34 cellular contexts compared by ENCODE assay signal in genomic region chr7:1550846-1551155, GRCh38. TPM values are rescaled to one million over a fixed set of nuclear protein-coding genes. Genes with fewer than 3 reads are reported as not detected.
"Had no signal": no experiment of that assay in that cellular context is flagged by ENCODE, and none has a peak within 500 bp of the region (broad histone marks: within the 10 kb centered on the region; RNA-seq: fewer than 3 reads in every experiment).

No MANE protein-coding gene starts in this region.

- H3K4me3 Mint-ChIP-seq: activated B cell treated with CpG ODN at 0.5 μM for 24 hours; activated CD8-positive, alpha-beta T cell treated with anti-CD3 and anti-CD28 coated beads for 36 hours; activated T-cell treated with anti-CD3 and anti-CD28 coated beads, Interleukin-2, amount 50 U/mL, for 4 hours; activated T-helper 17 cell treated with anti-CD3 and anti-CD28 coated beads, Interleukin-2, amount 50 U/mL, for 72 hours; central memory CD8-positive, alpha-beta T cell; dendritic cell treated with granulocyte-macrophage colony-stimulating factor and Interleukin-4, amounts not matched to agents 40 ng/mL and 50 ng/mL, for 4 days; endodermal cell; immature natural killer cell; nephron progenitor cell; stimulated activated effector memory CD8-positive, alpha-beta T cell treated with anti-CD3 and anti-CD28 coated beads, Interleukin-12 subunit alpha, Interleukin-12 subunit beta, amount 100 ng/mL, for 72 hours; T-helper 2 cell treated with Interferon-gamma antibody and Interleukin-4, amounts not matched to agents 5 μg/mL and 100 μg/mL, for 36 hours had no signal

- H3K4me3 ChIP-seq: left lung, lung, mucosa of descending colon, pancreas, prostate gland, sigmoid colon, stomach, thyroid gland, upper lobe of left lung had no signal

- ATAC-seq: activated CD8-positive, alpha-beta T cell treated with anti-CD3 and anti-CD28 coated beads for 36 hours; activated naive CD4-positive, alpha-beta T cell treated with anti-CD3 and anti-CD28 coated beads, Interleukin-2, amount 50 U/mL, for 72 hours; activated T-cell treated with anti-CD3 and anti-CD28 coated beads, Interleukin-2, amount 50 U/mL, for 4 hours; activated T-helper 17 cell treated with anti-CD3 and anti-CD28 coated beads, Interleukin-2, amount 50 U/mL, for 72 hours; esophagus mucosa; left lung; mucosa of descending colon; pancreas; stimulated activated effector memory CD8-positive, alpha-beta T cell treated with anti-CD3 and anti-CD28 coated beads, Interleukin-12 subunit alpha, Interleukin-12 subunit beta, amount 100 ng/mL, for 72 hours had no signal

- H3K9me3 ChIP-seq: left lung, mucosa of descending colon, pancreas, prostate gland, sigmoid colon, stomach, thyroid gland, upper lobe of left lung had no signal

- H3K27me3 ChIP-seq: left lung, pancreas, thyroid gland, upper lobe of left lung had no signal

- DNase-seq: activated B cell treated with CpG ODN at 0.5 μM for 24 hours; activated CD4-positive, alpha-beta T cell treated with anti-CD3 and anti-CD28 coated beads, Interleukin-2, amount 50 U/mL, for 1 hour; activated CD8-positive, alpha-beta T cell treated with anti-CD3 and anti-CD28 coated beads for 36 hours; activated gamma-delta T cell treated with Interleukin-2 at 50 U/mL for 16 hours; activated T-cell treated with anti-CD3 and anti-CD28 coated beads, Interleukin-2, amount 50 U/mL, for 4 hours; anterior cingulate cortex; endodermal cell; foreskin fibroblast; head of caudate nucleus; hypothalamus; immature natural killer cell; kidney glomerular epithelial cell; mucosa of descending colon; nephron progenitor cell; retina; sigmoid colon; small intestine; stimulated activated CD4-positive, alpha-beta T cell treated with anti-CD3 and anti-CD28 coated beads, Interleukin-4, amount 100 ng/mL, for 24 hours; stomach; T-helper 1 cell; thyroid gland had no signal

- H3K27me3 Mint-ChIP-seq: activated B cell treated with CpG ODN at 0.5 μM for 24 hours; activated CD8-positive, alpha-beta T cell treated with anti-CD3 and anti-CD28 coated beads for 36 hours; activated T-helper 17 cell treated with anti-CD3 and anti-CD28 coated beads, Interleukin-2, amount 50 U/mL, for 72 hours; central memory CD8-positive, alpha-beta T cell had no signal

- H3K36me3 ChIP-seq: prostate gland, sigmoid colon, thyroid gland had no signal

- H3K27ac Mint-ChIP-seq: activated B cell treated with CpG ODN at 0.5 μM for 24 hours; activated CD8-positive, alpha-beta T cell treated with anti-CD3 and anti-CD28 coated beads for 36 hours; activated naive CD4-positive, alpha-beta T cell treated with anti-CD3 and anti-CD28 coated beads, Interleukin-2, amount 50 U/mL, for 72 hours; activated T-helper 17 cell treated with anti-CD3 and anti-CD28 coated beads, Interleukin-2, amount 50 U/mL, for 72 hours; dendritic cell treated with granulocyte-macrophage colony-stimulating factor and Interleukin-4, amounts not matched to agents 40 ng/mL and 50 ng/mL, for 4 days; endodermal cell; immature natural killer cell; nephron progenitor cell; stimulated activated effector memory CD8-positive, alpha-beta T cell treated with anti-CD3 and anti-CD28 coated beads, Interleukin-12 subunit alpha, Interleukin-12 subunit beta, amount 100 ng/mL, for 72 hours; T-helper 2 cell treated with Interferon-gamma antibody and Interleukin-4, amounts not matched to agents 5 μg/mL and 100 μg/mL, for 36 hours had no signal

- H3K9me3 Mint-ChIP-seq: activated B cell treated with CpG ODN at 0.5 μM for 24 hours; activated CD8-positive, alpha-beta T cell treated with anti-CD3 and anti-CD28 coated beads for 36 hours; activated naive CD4-positive, alpha-beta T cell treated with anti-CD3 and anti-CD28 coated beads, Interleukin-2, amount 50 U/mL, for 72 hours; activated T-cell treated with anti-CD3 and anti-CD28 coated beads, Interleukin-2, amount 50 U/mL, for 4 hours; activated T-helper 17 cell treated with anti-CD3 and anti-CD28 coated beads, Interleukin-2, amount 50 U/mL, for 72 hours; central memory CD8-positive, alpha-beta T cell; dendritic cell treated with granulocyte-macrophage colony-stimulating factor and Interleukin-4, amounts not matched to agents 40 ng/mL and 50 ng/mL, for 4 days; endodermal cell; immature natural killer cell; nephron progenitor cell; stimulated activated effector memory CD8-positive, alpha-beta T cell treated with anti-CD3 and anti-CD28 coated beads, Interleukin-12 subunit alpha, Interleukin-12 subunit beta, amount 100 ng/mL, for 72 hours; T-helper 2 cell treated with Interferon-gamma antibody and Interleukin-4, amounts not matched to agents 5 μg/mL and 100 μg/mL, for 36 hours had no signal

- H3K4me1 Mint-ChIP-seq: activated T-helper 17 cell treated with anti-CD3 and anti-CD28 coated beads, Interleukin-2, amount 50 U/mL, for 72 hours; central memory CD8-positive, alpha-beta T cell; immature natural killer cell had no signal

- H3K27ac ChIP-seq: left lung, pancreas, prostate gland, sigmoid colon, stomach, thyroid gland, upper lobe of left lung had no signal

- H3K36me3 Mint-ChIP-seq: activated naive CD4-positive, alpha-beta T cell treated with anti-CD3 and anti-CD28 coated beads, Interleukin-2, amount 50 U/mL, for 72 hours; immature natural killer cell had no signal

- FAIRE-seq: bronchial epithelial cell, pancreas, small intestine had no signal

RNA-seq across cellular contexts. Expression of gene TMEM184A, which starts 5.2 kb away (rescaled TPM):
- total RNA-seq: activated B cell treated with CpG ODN at 0.5 μM for 24 hours; activated CD8-positive, alpha-beta T cell treated with anti-CD3 and anti-CD28 coated beads for 36 hours; activated T-helper 17 cell treated with anti-CD3 and anti-CD28 coated beads, Interleukin-2, amount 50 U/mL, for 72 hours had no signal
- polyA plus RNA-seq: immature natural killer cell had no signal
